In the genomic region with DNA sequence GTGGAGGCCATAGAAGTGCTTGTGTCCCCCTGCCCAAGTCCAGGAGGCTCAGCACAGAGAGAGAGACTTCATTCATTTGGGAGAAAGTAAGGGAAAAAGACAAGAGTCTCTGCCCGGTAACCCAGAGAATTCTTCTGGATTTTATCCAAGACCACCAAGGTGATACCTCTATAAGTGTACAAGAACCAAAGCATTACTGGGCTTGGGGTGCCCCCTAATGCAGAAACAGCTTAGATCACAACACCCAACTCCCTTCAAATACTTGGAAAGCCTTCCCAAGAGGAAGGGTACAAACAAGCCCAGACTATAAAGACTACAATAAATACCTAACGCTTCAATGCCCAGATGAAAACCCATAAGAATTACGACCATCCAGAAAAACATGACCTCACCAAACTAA, we compare ENCODE assay signal across 23 cellular contexts.
"Had no signal": no experiment of that assay in that cellular context is flagged by ENCODE, and none has a peak within 500 bp of the region (broad histone marks: within the 10 kb centered on the region; RNA-seq: fewer than 3 reads in every experiment).

No MANE protein-coding gene starts in this region.

- H3K4me3 Mint-ChIP-seq: activated B cell treated with CpG ODN at 0.5 μM for 24 hours; activated CD8-positive, alpha-beta T cell treated with anti-CD3 and anti-CD28 coated beads for 36 hours; activated naive CD4-positive, alpha-beta T cell treated with anti-CD3 and anti-CD28 coated beads, Interleukin-2, amount 50 U/mL, for 24 hours; activated naive CD8-positive, alpha-beta T cell treated with anti-CD3 and anti-CD28 coated beads, Interleukin-2, amount 50 U/mL, for 24 hours; dendritic cell treated with granulocyte-macrophage colony-stimulating factor and Interleukin-4, amounts not matched to agents 40 ng/mL and 50 ng/mL, for 4 days; natural killer cell; T-helper 2 cell treated with Interferon-gamma antibody and Interleukin-4, amounts not matched to agents 5 μg/mL and 100 μg/mL, for 36 hours had no signal

- H3K4me3 ChIP-seq: breast epithelium, left ventricle myocardium inferior, lung, spleen, tibial nerve had no signal

- H3K27ac Mint-ChIP-seq: activated B cell treated with CpG ODN at 0.5 μM for 24 hours; activated CD8-positive, alpha-beta T cell treated with anti-CD3 and anti-CD28 coated beads for 36 hours; activated naive CD4-positive, alpha-beta T cell treated with anti-CD3 and anti-CD28 coated beads, Interleukin-2, amount 50 U/mL, for 24 hours; activated naive CD8-positive, alpha-beta T cell treated with anti-CD3 and anti-CD28 coated beads, Interleukin-2, amount 50 U/mL, for 24 hours; activated T-helper 2 cell treated with anti-CD3 and anti-CD28 coated beads, Interferon-gamma antibody, Interleukin-2, Interleukin-4, amounts not matched to agents 10 μg/mL and 5 μg/mL and 100 μg/mL, durations not matched to agents 14 hours and 24 hours and 36 hours; dendritic cell treated with granulocyte-macrophage colony-stimulating factor and Interleukin-4, amounts not matched to agents 40 ng/mL and 50 ng/mL, for 4 days; natural killer cell; T-helper 2 cell treated with Interferon-gamma antibody and Interleukin-4, amounts not matched to agents 5 μg/mL and 100 μg/mL, for 36 hours had no signal

- H3K27ac ChIP-seq: breast epithelium, epithelial cell of prostate, left ventricle myocardium inferior, spleen, tibial nerve had no signal

- ATAC-seq: activated CD8-positive, alpha-beta T cell treated with anti-CD3 and anti-CD28 coated beads for 36 hours; activated naive CD8-positive, alpha-beta T cell treated with anti-CD3 and anti-CD28 coated beads, Interleukin-2, amount 50 U/mL, for 24 hours; natural killer cell; right cardiac atrium had no signal

- DNase-seq: activated B cell treated with CpG ODN at 0.5 μM for 24 hours; activated CD4-positive, alpha-beta T cell treated with anti-CD3 and anti-CD28 coated beads, Interleukin-2, amount 50 U/mL, for 1 hour; activated CD8-positive, alpha-beta T cell treated with anti-CD3 and anti-CD28 coated beads for 36 hours; activated naive CD8-positive, alpha-beta T cell treated with anti-CD3 and anti-CD28 coated beads, Interleukin-2, amount 50 U/mL, for 24 hours; activated T-cell treated with anti-CD3 and anti-CD28 coated beads, Interleukin-2, amount 50 U/mL, for 48 hours; amygdala; central memory CD4-positive, alpha-beta T cell; effector CD4-positive, alpha-beta T cell; islet precursor cell; left ventricle myocardium inferior; mesendoderm; natural killer cell; right cardiac atrium; spleen; stimulated activated naive CD4-positive, alpha-beta T cell had no signal

- H3K27me3 ChIP-seq: breast epithelium, spleen, tibial nerve had no signal

- H3K9me3 Mint-ChIP-seq: activated T-helper 2 cell treated with anti-CD3 and anti-CD28 coated beads, Interferon-gamma antibody, Interleukin-2, Interleukin-4, amounts not matched to agents 10 μg/mL and 5 μg/mL and 100 μg/mL, durations not matched to agents 14 hours and 24 hours and 36 hours had no signal

- H3K36me3 ChIP-seq: breast epithelium, left ventricle myocardium inferior, spleen, tibial nerve had no signal

- H3K36me3 Mint-ChIP-seq: activated naive CD4-positive, alpha-beta T cell treated with anti-CD3 and anti-CD28 coated beads, Interleukin-2, amount 50 U/mL, for 24 hours; natural killer cell had no signal

- H3K4me1 ChIP-seq: breast epithelium, left ventricle myocardium inferior, spleen, tibial nerve had no signal

- H3K4me1 Mint-ChIP-seq: activated B cell treated with CpG ODN at 0.5 μM for 24 hours; activated naive CD4-positive, alpha-beta T cell treated with anti-CD3 and anti-CD28 coated beads, Interleukin-2, amount 50 U/mL, for 24 hours; activated naive CD8-positive, alpha-beta T cell treated with anti-CD3 and anti-CD28 coated beads, Interleukin-2, amount 50 U/mL, for 24 hours; natural killer cell had no signal

- H3K27me3 Mint-ChIP-seq: activated B cell treated with CpG ODN at 0.5 μM for 24 hours; activated CD8-positive, alpha-beta T cell treated with anti-CD3 and anti-CD28 coated beads for 36 hours; activated naive CD4-positive, alpha-beta T cell treated with anti-CD3 and anti-CD28 coated beads, Interleukin-2, amount 50 U/mL, for 24 hours; activated naive CD8-positive, alpha-beta T cell treated with anti-CD3 and anti-CD28 coated beads, Interleukin-2, amount 50 U/mL, for 24 hours; dendritic cell treated with granulocyte-macrophage colony-stimulating factor and Interleukin-4, amounts not matched to agents 40 ng/mL and 50 ng/mL, for 4 days had no signal
